1 cellular context compared by ENCODE assay signal in genomic region chr12:76274699-76275098, GRCh38.
A peak's percentile ranks its signal among the peaks of the same experiment; 100 is the strongest.
TF ChIP-seq lines count a peak whose summit lies in the region.

No MANE protein-coding gene starts in this region.

TF ChIP-seq in K562, 482 proteins besides CTCF, POLR2A, EP300 and RAD21 (continued from another document):
- TF ChIP-seq MYBL2 (IDR thresholded peaks at IDR 0.05; ENCODE audit: low read depth), result no peak
- TF ChIP-seq MYBL2 (CRISPR knock-in tag; IDR thresholded peaks at IDR 0.05; ENCODE audit: borderline replicate concordance), result no peak
- peak; percentile 16; the same call in 1 of the 2 replicates for TF ChIP-seq SMARCA4 (IDR thresholded peaks at IDR 0.05)
- TF ChIP-seq FOSL1 (tag; conservative IDR thresholded peaks at IDR 0.05), result peak; percentile 81
- TF ChIP-seq ELF1 (tag; IDR thresholded peaks at IDR 0.05), result no peak
- TF ChIP-seq MEIS2 (IDR thresholded peaks at IDR 0.05; ENCODE audit: partially characterized antibody), result peak; percentile 75
- TF ChIP-seq PBX2 (CRISPR knock-in tag; IDR thresholded peaks at IDR 0.05; ENCODE audit: low read depth), result no peak
- TF ChIP-seq PBX2 (tag; conservative IDR thresholded peaks at IDR 0.05; ENCODE audit: low read depth), result peak; percentile 25; the same call in 1 of the 2 replicates
- no peak for TF ChIP-seq SP1 (CRISPR knock-in tag; IDR thresholded peaks at IDR 0.05)
- TF ChIP-seq, protein P1, sequence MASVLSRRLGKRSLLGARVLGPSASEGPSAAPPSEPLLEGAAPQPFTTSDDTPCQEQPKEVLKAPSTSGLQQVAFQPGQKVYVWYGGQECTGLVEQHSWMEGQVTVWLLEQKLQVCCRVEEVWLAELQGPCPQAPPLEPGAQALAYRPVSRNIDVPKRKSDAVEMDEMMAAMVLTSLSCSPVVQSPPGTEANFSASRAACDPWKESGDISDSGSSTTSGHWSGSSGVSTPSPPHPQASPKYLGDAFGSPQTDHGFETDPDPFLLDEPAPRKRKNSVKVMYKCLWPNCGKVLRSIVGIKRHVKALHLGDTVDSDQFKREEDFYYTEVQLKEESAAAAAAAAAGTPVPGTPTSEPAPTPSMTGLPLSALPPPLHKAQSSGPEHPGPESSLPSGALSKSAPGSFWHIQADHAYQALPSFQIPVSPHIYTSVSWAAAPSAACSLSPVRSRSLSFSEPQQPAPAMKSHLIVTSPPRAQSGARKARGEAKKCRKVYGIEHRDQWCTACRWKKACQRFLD (CRISPR knock-in tag; IDR thresholded peaks at IDR 0.05), result 0 out of 2 replicates have a peak, but pooled peaks have one; percentile 24
- TF ChIP-seq, protein P2, sequence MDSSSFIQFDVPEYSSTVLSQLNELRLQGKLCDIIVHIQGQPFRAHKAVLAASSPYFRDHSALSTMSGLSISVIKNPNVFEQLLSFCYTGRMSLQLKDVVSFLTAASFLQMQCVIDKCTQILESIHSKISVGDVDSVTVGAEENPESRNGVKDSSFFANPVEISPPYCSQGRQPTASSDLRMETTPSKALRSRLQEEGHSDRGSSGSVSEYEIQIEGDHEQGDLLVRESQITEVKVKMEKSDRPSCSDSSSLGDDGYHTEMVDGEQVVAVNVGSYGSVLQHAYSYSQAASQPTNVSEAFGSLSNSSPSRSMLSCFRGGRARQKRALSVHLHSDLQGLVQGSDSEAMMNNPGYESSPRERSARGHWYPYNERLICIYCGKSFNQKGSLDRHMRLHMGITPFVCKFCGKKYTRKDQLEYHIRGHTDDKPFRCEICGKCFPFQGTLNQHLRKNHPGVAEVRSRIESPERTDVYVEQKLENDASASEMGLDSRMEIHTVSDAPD (CRISPR knock-in tag; IDR thresholded peaks at IDR 0.05), result no peak
- TF ChIP-seq RFX1 (IDR thresholded peaks at IDR 0.05), result peak; percentile 19; the same call in 1 of the 2 replicates
- 0 out of 4 replicates have a peak, but pooled peaks of 1 of the 2 experiments have one; percentile 11 for TF ChIP-seq FOXA3 (CRISPR knock-in tag; conservative IDR thresholded peaks at IDR 0.05 in 1 of 2, IDR thresholded peaks at IDR 0.05 in 1 of 2)
- 0 out of 2 replicates have a peak, but pooled peaks have one; percentile 15 for TF ChIP-seq CREM (IDR thresholded peaks at IDR 0.05; ENCODE audit: low read depth)
- TF ChIP-seq JUN (IDR thresholded peaks at IDR 0.05; ENCODE audit: borderline replicate concordance, low read depth, low read length), result 0 out of 2 replicates have a peak, but pooled peaks have one; percentile 63
- no peak for TF ChIP-seq JUN (CRISPR knock-in tag; IDR thresholded peaks at IDR 0.05; ENCODE audit: borderline replicate concordance)
- TF ChIP-seq EHMT2 (IDR thresholded peaks at IDR 0.05), result 0 out of 2 replicates have a peak, but pooled peaks have one; percentile 17
- TF ChIP-seq CBX5 (IDR thresholded peaks at IDR 0.05; ENCODE audit: borderline replicate concordance, low read depth), result no peak
- TF ChIP-seq THAP12 (CRISPR knock-in tag; IDR thresholded peaks at IDR 0.05), result no peak
- TF ChIP-seq ATF1 (CRISPR knock-in tag; IDR thresholded peaks at IDR 0.05), result no peak
- no peak for TF ChIP-seq ATF1 (tag; IDR thresholded peaks at IDR 0.05)
- TF ChIP-seq ATF3 (IDR thresholded peaks at IDR 0.05), result peak; percentile 88
- TF ChIP-seq ATF3 (CRISPR knock-in tag; conservative IDR thresholded peaks at IDR 0.05), result no peak
